ENCODE assay signal across 17 cellular contexts in genomic region chr9:89601856-89602562, GRCh38.
"Had no signal": no experiment of that assay in that cellular context is flagged by ENCODE, and none has a peak within 500 bp of the region (broad histone marks: within the 10 kb centered on the region; RNA-seq: fewer than 3 reads in every experiment).

No MANE protein-coding gene starts in this region.

- ATAC-seq: activated CD4-positive, CD25-positive, alpha-beta regulatory T cell treated with anti-CD3 and anti-CD28 coated beads, Interleukin-2, amount 50 U/mL, for 24 hours; stimulated activated naive CD8-positive, alpha-beta T cell treated with anti-CD3 and anti-CD28 coated beads, Interleukin-15, amount 100 ng/mL, for 72 hours had no signal

- H3K9me3 ChIP-seq: gastrocnemius medialis, ovary, thoracic aorta, uterus had no signal

- H3K36me3 ChIP-seq: ovary, thoracic aorta, uterus had no signal

- H3K27ac ChIP-seq: hepatocyte, ovary, thoracic aorta, uterus had no signal

- DNase-seq: activated CD4-positive, alpha-beta T cell treated with anti-CD3 and anti-CD28 coated beads, Interleukin-2, amount 50 U/mL, for 48 hours; activated gamma-delta T cell; central memory CD4-positive, alpha-beta T cell; cortex of kidney; effector CD8-positive, alpha-beta T cell; gastrocnemius medialis; kidney glomerular epithelial cell; naive B cell; ovary; SIG-M5; stimulated activated CD4-positive, alpha-beta T cell treated with anti-CD3 and anti-CD28 coated beads, Interleukin-4, amount 100 ng/mL, for 1 hour had no signal

- H3K4me3 ChIP-seq: gastrocnemius medialis, hepatocyte, lung, ovary, thoracic aorta, uterus had no signal

- H3K27me3 ChIP-seq: gastrocnemius medialis, hepatocyte, ovary, uterus had no signal
